Comparison of ENCODE assay signal across 12 cellular contexts in genomic region chr2:48510329-48510728, GRCh38. TPM values are rescaled to one million over a fixed set of nuclear protein-coding genes. Genes with fewer than 3 reads are reported as not detected.
DNase-seq lines count a peak whose midpoint lies in the region; ATAC-seq, FAIRE-seq and TF ChIP-seq lines count a peak whose summit lies in the region.
"Had no signal": no experiment of that assay in that cellular context is flagged by ENCODE, and none has a peak within 500 bp of the region (broad histone marks: within the 10 kb centered on the region; RNA-seq: fewer than 3 reads in every experiment).

No MANE protein-coding gene starts in this region.

- peaks cover 53% of the 10 kb centered on the region for H3K36me3 Mint-ChIP-seq in CD4-positive, CD25-positive, alpha-beta regulatory T cell
- H3K36me3 Mint-ChIP-seq in effector memory CD8-positive, alpha-beta T cell (ENCODE audit: insufficient read depth) = peaks cover 53% of the 10 kb centered on the region

- CTCF ChIA-PET in PC-3 (lab: Charles Lee) = no interaction called here

- H3F3A ChIP-seq in PC-3 (ENCODE audit: low read length, unreplicated experiment) = no peaks in the 10 kb centered on the region

- H3K27me3 Mint-ChIP-seq in CD4-positive, CD25-positive, alpha-beta regulatory T cell = no peaks in the 10 kb centered on the region
- H3K27me3 Mint-ChIP-seq in effector memory CD8-positive, alpha-beta T cell = no peaks in the 10 kb centered on the region

- peaks cover 17% of the 10 kb centered on the region for H3K4me1 ChIP-seq in CD4-positive, CD25-positive, alpha-beta regulatory T cell (ENCODE audit: control insufficient read depth, insufficient read depth, low read length, poor library complexity, severe bottlenecking)
- H3K4me1 ChIP-seq in PC-3 (ENCODE audit: insufficient read depth, low read length) (peaks cover 25% of the 10 kb centered on the region), neutrophil (ENCODE audit: control insufficient read depth in 1 of 2, insufficient read depth in 1 of 2, low read depth in 1 of 2, low read length in 1 of 2) (peaks cover 9 to 11% of the 10 kb centered on the region in 2 experiments)
- H3K4me1 ChIP-seq: SJCRH30 had no signal

- BruUV-seq in PC-3 (replicated peaks; lab: Mats Ljungman, UMichigan) = no TSS peak

- H2AFZ ChIP-seq in PC-3 (ENCODE audit: low read length) = peak overlapping the region; percentile 37; the same call in 1 of the 2 replicates

- H3K4me3 ChIP-seq in CD4-positive, CD25-positive, alpha-beta regulatory T cell (ENCODE audit: low read depth, low read length) = peak overlapping the region; percentile 34
- H3K4me3 ChIP-seq in PC-3 (ENCODE audit: low read length) (no peak overlapping the region), neutrophil (ENCODE audit: low read depth in 1 of 2, low read length in 1 of 2) (no peak overlapping the region)
- H3K4me3 ChIP-seq: lung, SJCRH30 had no signal

- POLR2A ChIA-PET in PC-3 (lab: Charles Lee; ENCODE audit: unreplicated experiment) = interaction anchor here (0.5 to 0.7 kb wide), 3 partner anchors 37 to 291 kb away, joined by 4 to 6 read pairs (median 4); no protein-coding TSS in a partner anchor

- H3K4me1 Mint-ChIP-seq in CD4-positive, CD25-positive, alpha-beta regulatory T cell = peaks cover 24 to 32% (median 28%) of the 10 kb centered on the region in 4 donors
- H3K4me1 Mint-ChIP-seq in effector memory CD8-positive, alpha-beta T cell (ENCODE audit: low read depth in 2 of 2) = peaks cover 18 to 23% of the 10 kb centered on the region in 2 donors

- no peak overlapping the region for H3K27ac ChIP-seq in CD4-positive, CD25-positive, alpha-beta regulatory T cell (ENCODE audit: insufficient read depth, low read length, poor library complexity, severe bottlenecking)
- H3K27ac ChIP-seq in PC-3 (ENCODE audit: low read length) (peak overlapping the region; percentile 55), neutrophil (peak overlapping the region; percentile 32)
- H3K27ac ChIP-seq: SJCRH30 had no signal

- intact Hi-C loops in PC-3 (cut with micrococcal nuclease) = loop anchor here (1.0 to 2.0 kb wide), 2 partner anchors 20 to 79 kb away; partner anchors contain the start of gene STON1

- H3K27ac Mint-ChIP-seq in CD4-positive, CD25-positive, alpha-beta regulatory T cell = peak overlapping the region; percentile 66 to 84 (median 72)
- H3K27ac Mint-ChIP-seq in effector memory CD8-positive, alpha-beta T cell = peak overlapping the region; percentile 56 to 84

- DNase-seq in CD4-positive, CD25-positive, alpha-beta regulatory T cell = no peak
- peak; percentile 57 for DNase-seq in PC-3
- DNase-seq in effector memory CD8-positive, alpha-beta T cell = no peak
- DNase-seq in SKM-1 treated with dmso at 0.1 percent for 144 hours (lab: John Stamatoyannopoulos, UW; ENCODE audit: unreplicated experiment) = no peak
- DNase-seq in NOMO-1 (lab: John Stamatoyannopoulos, UW; ENCODE audit: unreplicated experiment in 2 of 2) = no peak
- no peak for DNase-seq in RCC 7860 (ENCODE audit: low spot score)
- DNase-seq: activated T-cell treated with anti-CD3 and anti-CD28 coated beads, Interleukin-2, amount 50 U/mL, for 1 hour; NCI-H2081 treated with DMSO at 0.1 percent for 48 hours; SJCRH30 had no signal

- peak overlapping the region; percentile 20; the same call in 1 of the 2 replicates for H3K4me2 ChIP-seq in PC-3 (ENCODE audit: low read length)

- H3K79me2 ChIP-seq in PC-3 (ENCODE audit: low read length) = no peaks in the 10 kb centered on the region

- no peak for ATAC-seq in CD4-positive, CD25-positive, alpha-beta regulatory T cell (ENCODE audit: low read depth in 2 of 2)
- ATAC-seq in PC-3 (peak; percentile 97), GM18858 (IDR thresholded peaks at IDR 0.05; ENCODE audit: unreplicated experiment) (no peak)
- ATAC-seq in effector memory CD8-positive, alpha-beta T cell (replicated peaks) = no peak

- H3K4me3 Mint-ChIP-seq in CD4-positive, CD25-positive, alpha-beta regulatory T cell = peak overlapping the region in 3 of 4 donors; percentile 3 to 35 (median 16)
- peak overlapping the region in 1 of 2 donors; percentile 2 for H3K4me3 Mint-ChIP-seq in effector memory CD8-positive, alpha-beta T cell

- H3K9me3 Mint-ChIP-seq in CD4-positive, CD25-positive, alpha-beta regulatory T cell = no peaks in the 10 kb centered on the region
- H3K9me3 Mint-ChIP-seq in effector memory CD8-positive, alpha-beta T cell = no peaks in the 10 kb centered on the region

- no peaks in the 10 kb centered on the region for H4K20me1 ChIP-seq in PC-3 (ENCODE audit: low read length)

- H3K27me3 ChIP-seq in CD4-positive, CD25-positive, alpha-beta regulatory T cell (ENCODE audit: control insufficient read depth, insufficient read depth, low read length) = no peaks in the 10 kb centered on the region
- no peaks in the 10 kb centered on the region for H3K27me3 ChIP-seq in PC-3 (ENCODE audit: low read length)
- H3K27me3 ChIP-seq in neutrophil = no peaks in the 10 kb centered on the region
- H3K27me3 ChIP-seq: SJCRH30 had no signal

- H3K9me3 ChIP-seq in CD4-positive, CD25-positive, alpha-beta regulatory T cell (ENCODE audit: control insufficient read depth in 2 of 2, low read length in 2 of 2) = no peaks in the 10 kb centered on the region
- no peaks in the 10 kb centered on the region for H3K9me3 ChIP-seq in PC-3 (ENCODE audit: low read length)
- H3K9me3 ChIP-seq in neutrophil = no peaks in the 10 kb centered on the region
- H3K9me3 ChIP-seq: SJCRH30 had no signal

- no peaks in the 10 kb centered on the region for H3K9me2 ChIP-seq in PC-3 (replicated peaks; ENCODE audit: low read length)

- H3K9ac ChIP-seq in PC-3 (ENCODE audit: low read length) = no peak overlapping the region

- FAIRE-seq in RCC 7860 (lab: Jason Lieb, UNC) = no peak

- peaks cover 79% of the 10 kb centered on the region for H3K36me3 ChIP-seq in CD4-positive, CD25-positive, alpha-beta regulatory T cell (ENCODE audit: control insufficient read depth, insufficient read depth, low read length)
- peaks cover 12% of the 10 kb centered on the region; the same call in 1 of the 2 replicates for H3K36me3 ChIP-seq in PC-3 (ENCODE audit: low read depth, low read length)
- H3K36me3 ChIP-seq in neutrophil = peaks cover 98% of the 10 kb centered on the region

- TF ChIP-seq CTCF in PC-3 (conservative IDR thresholded peaks at IDR 0.05; ENCODE audit: low read depth, low read length) (no peak), neutrophil (IDR thresholded peaks at IDR 0.05) (no peak)

RNA-seq across cellular contexts. Expression of gene STON1, which starts 19.6 kb away (rescaled TPM):
- 3.4 TPM for total RNA-seq in CD4-positive, CD25-positive, alpha-beta regulatory T cell
- under 1 TPM; 0.07 to 0.57 (median 0.14) TPM for polyA plus RNA-seq in CD4-positive, CD25-positive, alpha-beta regulatory T cell
- total RNA-seq in PC-3 (2014; rRNA removed) = 1.2 TPM in 2 replicates
